ENCODE assay signal across 15 cellular contexts in the genomic region with DNA sequence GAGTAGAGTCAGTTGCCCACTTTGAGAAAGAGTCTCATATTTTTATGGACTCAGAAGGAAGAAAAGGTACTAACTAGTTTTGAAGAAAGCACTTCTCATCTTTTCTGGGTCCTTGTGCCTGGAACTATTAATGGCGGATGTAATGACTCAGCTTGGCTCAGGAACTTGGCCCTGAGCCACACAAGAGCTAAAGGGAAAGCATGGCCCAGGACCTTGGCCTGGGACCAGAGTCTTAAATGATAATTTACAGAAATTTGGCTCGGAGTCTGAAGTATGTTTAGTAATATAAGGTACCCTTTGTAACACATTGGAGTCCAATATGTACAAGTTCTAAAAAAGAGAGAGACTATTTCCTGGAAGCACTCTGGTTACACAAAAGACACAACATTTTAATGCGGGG. TPM values are rescaled to one million over a fixed set of nuclear protein-coding genes. Genes with fewer than 3 reads are reported as not detected.
"Had no signal": no experiment of that assay in that cellular context is flagged by ENCODE, and none has a peak within 500 bp of the region (broad histone marks: within the 10 kb centered on the region; RNA-seq: fewer than 3 reads in every experiment).

No MANE protein-coding gene starts in this region.

RNA-seq across cellular contexts. Expression of a gene that starts 4.6 kb away (rescaled TPM):
- total RNA-seq: activated B cell treated with CpG ODN at 0.5 μM for 24 hours; activated CD4-positive, alpha-beta memory T cell treated with anti-CD3 and anti-CD28 coated beads for 36 hours; activated CD4-positive, alpha-beta memory T cell treated with anti-CD3 and anti-CD28 coated beads, Interleukin-2, amount 10 ng/mL, durations not matched to agents 7 days and 5 days; activated CD4-positive, alpha-beta T cell treated with anti-CD3 and anti-CD28 coated beads for 36 hours; activated CD4-positive, alpha-beta T cell treated with anti-CD3 and anti-CD28 coated beads, Interleukin-2, amount 10 ng/mL, durations not matched to agents 24 days and 14 days; activated CD4-positive, alpha-beta T cell treated with anti-CD3 and anti-CD28 coated beads, Interleukin-2, amount 10 ng/mL, durations not matched to agents 7 days and 5 days; activated CD8-positive, alpha-beta memory T cell treated with anti-CD3 and anti-CD28 coated beads for 36 hours; activated CD8-positive, alpha-beta memory T cell treated with anti-CD3 and anti-CD28 coated beads, Interleukin-2, amount 10 ng/mL, durations not matched to agents 7 days and 5 days; activated CD8-positive, alpha-beta T cell treated with anti-CD3 and anti-CD28 coated beads for 36 hours; activated CD8-positive, alpha-beta T cell treated with anti-CD3 and anti-CD28 coated beads, Interleukin-2, amount 10 ng/mL, durations not matched to agents 7 days and 5 days; T-cell; T-helper 1 cell treated with Interleukin-12 subunit alpha and Interleukin-12 subunit beta and Interleukin-4 antibody, amounts not matched to agents 30 ng/mL and 1 ng/mL, for 36 hours; T-helper 17 cell; T-helper 2 cell treated with Interferon-gamma antibody and Interleukin-4, amounts not matched to agents 100 ng/mL and 5 ng/mL, for 36 hours; WTC11 had no signal
